ENCODE assay signal across 8 cellular contexts in the genomic region with DNA sequence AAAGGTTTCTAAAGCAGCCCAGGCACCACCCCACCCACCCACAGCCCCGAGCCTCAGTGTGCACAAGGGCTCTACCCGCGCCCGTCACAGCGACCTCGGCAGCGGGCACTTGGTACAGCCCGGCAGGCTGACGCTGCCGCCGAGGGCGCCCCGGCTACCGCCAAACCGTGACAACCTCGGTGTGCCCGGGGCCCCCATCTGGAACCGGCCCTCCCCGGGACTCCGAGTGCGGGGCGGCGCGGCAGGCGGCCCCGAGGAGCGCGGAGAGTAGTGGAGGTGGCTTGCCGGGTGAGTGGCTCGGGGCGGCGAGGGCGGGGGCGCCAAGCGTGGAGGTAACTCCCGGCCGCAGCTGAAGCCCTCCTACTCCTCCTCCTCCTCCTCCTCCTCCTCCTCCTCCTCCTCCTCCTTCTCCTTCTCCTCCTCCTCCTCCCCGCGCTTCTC. TPM values are rescaled to one million over a fixed set of nuclear protein-coding genes. Genes with fewer than 3 reads are reported as not detected.
DNase-seq lines count a peak whose midpoint lies in the region; FAIRE-seq and TF ChIP-seq lines count a peak whose summit lies in the region.

A gene (plus strand): TSS at position 418 of the 441 bp plus-strand sequence. CDS start 503 bp downstream, outside the sequence.

- H3K23ac ChIP-seq in trophoblast cell (ENCODE audit: low read length), result no peak within 1 kb of the TSS

- TF ChIP-seq CTCF in GM13977 (IDR thresholded peaks at IDR 0.05; ENCODE audit: extremely low read depth, insufficient read depth, missing control alignments), result no peak

- FAIRE-seq in frontal cortex (lab: Jason Lieb, UNC), result no peak

- peak within 1 kb of the TSS; percentile 64 for H2AFZ ChIP-seq in trophoblast cell (ENCODE audit: insufficient read depth, low read length, poor library complexity)

- in situ Hi-C loops in GM13977 (cut with MboI; ENCODE audit: low pct_unique_long_range_greater_than_20kb, low sequenced_read_pairs, unreplicated experiment), result no loop called here

- H3K9me3 ChIP-seq in HUES48 (ENCODE audit: control insufficient read depth, insufficient read depth, low read length), result no peaks in the 10 kb centered on the region
- H3K9me3 ChIP-seq in trophoblast cell (ENCODE audit: insufficient read depth, low read depth, low read length), result peaks cover 3% of the 10 kb centered on the region

- H2BK5ac ChIP-seq in trophoblast cell (ENCODE audit: low read depth, low read length, poor library complexity), result no peak within 1 kb of the TSS

- peak within 1 kb of the TSS; percentile 89 for H3K4me2 ChIP-seq in trophoblast cell (ENCODE audit: low read length)

- H4K12ac ChIP-seq in trophoblast cell (ENCODE audit: low read depth, low read length), result no peak within 1 kb of the TSS

- no peak within 1 kb of the TSS for H2BK120ac ChIP-seq in trophoblast cell (ENCODE audit: insufficient read depth, low read length, poor library complexity)

- H3K4ac ChIP-seq in trophoblast cell (ENCODE audit: low read depth, low read length), result no peak within 1 kb of the TSS

- H3K9ac ChIP-seq in HUES48 (ENCODE audit: low read depth, low read length), result no peak within 1 kb of the TSS
- no peak within 1 kb of the TSS for H3K9ac ChIP-seq in trophoblast cell (ENCODE audit: low read length)

- no peaks in the 10 kb centered on the region for H3K79me2 ChIP-seq in trophoblast cell (ENCODE audit: control insufficient read depth, insufficient read depth, low read length, poor library complexity)

- peak within 1 kb of the TSS; percentile 78 for H3K4me3 ChIP-seq in HUES48 (ENCODE audit: low read depth, low read length)
- H3K4me3 ChIP-seq in trophoblast cell (ENCODE audit: low read depth, low read length), result peak within 1 kb of the TSS; percentile 67

- H3K27ac ChIP-seq in HUES48 (ENCODE audit: low read depth, low read length) (no peak within 1 kb of the TSS), trophoblast cell (ENCODE audit: low read depth, low read length) (no peak within 1 kb of the TSS)

- peak; percentile 43 for DNase-seq in GM13977 (ENCODE audit: low spot score)
- DNase-seq in activated T-cell treated with anti-CD3 and anti-CD28 coated beads for 24 hours (ENCODE audit: low read depth), result peak; percentile 20
- DNase-seq in frontal cortex (ENCODE audit: low spot score in 2 of 2), result peak; percentile 41 to 56
- DNase-seq in trophoblast cell, result peak in 1 of 2 donors; percentile 20
- no peak for DNase-seq in GDM1 (lab: John Stamatoyannopoulos, UW)
- DNase-seq in NCI-H1694 treated with DMSO at 0.1 percent for 48 hours (lab: John Stamatoyannopoulos, UW), result no peak
- no peak for DNase-seq in DMS79 treated with DMSO at 0.1 percent for 48 hours (lab: John Stamatoyannopoulos, UW)

- H4K91ac ChIP-seq in trophoblast cell (ENCODE audit: low read depth, low read length), result no peak within 1 kb of the TSS

- H3K27me3 ChIP-seq in HUES48 (ENCODE audit: control insufficient read depth, insufficient read depth, low read length) (peaks cover 68% of the 10 kb centered on the region), trophoblast cell (ENCODE audit: insufficient read depth, low read length) (peaks cover 45% of the 10 kb centered on the region)

- H3K4me1 ChIP-seq in HUES48 (ENCODE audit: control insufficient read depth, insufficient read depth, low read length) (peaks cover 14% of the 10 kb centered on the region; the same call in 1 of the 2 replicates), trophoblast cell (ENCODE audit: control insufficient read depth in 1 of 2, insufficient read depth in 2 of 2, low read length in 2 of 2) (peaks cover 10 to 16% of the 10 kb centered on the region in 2 experiments)

- H2BK12ac ChIP-seq in trophoblast cell (ENCODE audit: low read length), result no peak within 1 kb of the TSS

- H3K79me1 ChIP-seq in trophoblast cell (ENCODE audit: low read length), result no peaks in the 10 kb centered on the region

- no peak within 1 kb of the TSS for H4K8ac ChIP-seq in trophoblast cell (ENCODE audit: low read depth, low read length)

- no peak within 1 kb of the TSS for H3K18ac ChIP-seq in trophoblast cell (ENCODE audit: low read length)

- H3K36me3 ChIP-seq in HUES48 (ENCODE audit: control insufficient read depth, insufficient read depth, low read length) (no peaks in the 10 kb centered on the region), trophoblast cell (ENCODE audit: control insufficient read depth in 1 of 2, insufficient read depth in 2 of 2, low read length in 2 of 2) (no peaks in the 10 kb centered on the region)

- H2AK5ac ChIP-seq in trophoblast cell (ENCODE audit: low read length), result no peak within 1 kb of the TSS

- no CpG with 5 or more reads among the region's 39 CpGs for WGBS in trophoblast cell (ENCODE audit: extremely low coverage, insufficient coverage, insufficient read length)

- H3K14ac ChIP-seq in trophoblast cell (ENCODE audit: low read length), result no peak within 1 kb of the TSS

RNA-seq across cellular contexts. Expression of the gene that starts here (rescaled TPM):
- 1.6 TPM for total RNA-seq in frontal cortex
- 1.2 and 1.4 TPM in 2 replicates for polyA plus RNA-seq in trophoblast cell (2013)

Comparison
In these comparisons a context has a peak if more than half of its experiments do, and no peak if none do; other contexts are left out.
1. DNase-seq: peak in GM13977 (single experiment), activated T-cell treated with anti-CD3 and anti-CD28 coated beads for 24 hours (single experiment) and frontal cortex (2 of 2); none in GDM1 (single experiment), NCI-H1694 treated with DMSO at 0.1 percent for 48 hours (single experiment) and DMS79 treated with DMSO at 0.1 percent for 48 hours (single experiment).